ENCODE assay signal across 1 cellular context in genomic region chr1:15618685-15619525, GRCh38.
A peak's percentile ranks its signal among the peaks of the same experiment; 100 is the strongest.
TF ChIP-seq lines count a peak whose summit lies in the region.

No MANE protein-coding gene starts in this region.

TF ChIP-seq in HepG2, 621 proteins besides CTCF, POLR2A, EP300 and RAD21 (continued from another document and continues in another):
- TF ChIP-seq POGK (CRISPR knock-in tag; conservative IDR thresholded peaks at IDR 0.05) (peak; percentile 67; the same call in 1 of the 2 replicates), NFIC (IDR thresholded peaks at IDR 0.05; ENCODE audit: low read length) (peak; percentile 89), YEATS4 (CRISPR knock-in tag; IDR thresholded peaks at IDR 0.05; ENCODE audit: borderline replicate concordance) (peak; percentile 62; the same call in 1 of the 2 replicates), ZSCAN9 (CRISPR knock-in tag; IDR thresholded peaks at IDR 0.05; ENCODE audit: borderline replicate concordance) (peak; percentile 79), AGO2 (optimal IDR thresholded peaks at IDR 0.05; ENCODE audit: low read depth, low read length) (no peak), POLR2AphosphoS5 (IDR thresholded peaks at IDR 0.05; ENCODE audit: low read depth, low read length) (peak; percentile 56), SOX6 (IDR thresholded peaks at IDR 0.05) (no peak), SOX6 (CRISPR knock-in tag; IDR thresholded peaks at IDR 0.05) (peak; percentile 96), FOXA3 (CRISPR knock-in tag; IDR thresholded peaks at IDR 0.05) (peak; percentile 97), BHLHE40 (IDR thresholded peaks at IDR 0.05; ENCODE audit: low read length) (peak; percentile 82), STAT5B (CRISPR knock-in tag; IDR thresholded peaks at IDR 0.05) (no peak), ZNF530 (CRISPR knock-in tag; IDR thresholded peaks at IDR 0.05; ENCODE audit: low read depth) (no peak), ZNF276 (CRISPR knock-in tag; IDR thresholded peaks at IDR 0.05; ENCODE audit: low read depth) (no peak), KLF11 (CRISPR knock-in tag; IDR thresholded peaks at IDR 0.05) (0 out of 2 replicates have a peak, but pooled peaks have one; percentile 25), KLF16 (CRISPR knock-in tag; IDR thresholded peaks at IDR 0.05) (peak in 1 of 2 experiments; percentile 92; a peak in 2 of 4 replicates), MIER3 (CRISPR knock-in tag; IDR thresholded peaks at IDR 0.05; ENCODE audit: borderline replicate concordance) (peak; percentile 85; the same call in 1 of the 2 replicates), ZNF839 (CRISPR knock-in tag; IDR thresholded peaks at IDR 0.05; ENCODE audit: borderline replicate concordance) (no peak), ZNF124 (CRISPR knock-in tag; IDR thresholded peaks at IDR 0.05) (peak; percentile 77; the same call in 1 of the 2 replicates), SNAPC2 (CRISPR knock-in tag; IDR thresholded peaks at IDR 0.05) (peak; percentile 20; the same call in 1 of the 2 replicates), ZNF747 (CRISPR knock-in tag; IDR thresholded peaks at IDR 0.05; ENCODE audit: borderline replicate concordance) (0 out of 2 replicates have a peak, but pooled peaks have one; percentile 39), CBFB (CRISPR knock-in tag; IDR thresholded peaks at IDR 0.05) (0 out of 2 replicates have a peak, but pooled peaks have one; percentile 43), ZBTB44 (CRISPR knock-in tag; IDR thresholded peaks at IDR 0.05) (0 out of 2 replicates have a peak, but pooled peaks have one; percentile 40), ZNF253 (CRISPR knock-in tag; IDR thresholded peaks at IDR 0.05; ENCODE audit: borderline replicate concordance) (no peak), DMAP1 (CRISPR knock-in tag; IDR thresholded peaks at IDR 0.05) (peak; percentile 90), ATF4 (CRISPR knock-in tag; IDR thresholded peaks at IDR 0.05) (peak in 1 of 2 experiments; percentile 62; a peak in 2 of 4 replicates), CCDC6 (CRISPR knock-in tag; IDR thresholded peaks at IDR 0.05) (no peak), ZNF619 (CRISPR knock-in tag; IDR thresholded peaks at IDR 0.05) (no peak), ZNF772 (CRISPR knock-in tag; IDR thresholded peaks at IDR 0.05) (no peak), PRDM10 (CRISPR knock-in tag; IDR thresholded peaks at IDR 0.05; ENCODE audit: low read depth) (no peak), MIXL1 (CRISPR knock-in tag; IDR thresholded peaks at IDR 0.05) (peak; percentile 68), ZMYM2 (CRISPR knock-in tag; IDR thresholded peaks at IDR 0.05) (0 out of 2 replicates have a peak, but pooled peaks have one; percentile 53), SMAD3 (CRISPR knock-in tag; IDR thresholded peaks at IDR 0.05) (peak; percentile 85; the same call in 1 of the 2 replicates), TOE1 (CRISPR knock-in tag; IDR thresholded peaks at IDR 0.05) (peak; percentile 38; the same call in 1 of the 2 replicates), NFYC (CRISPR knock-in tag; IDR thresholded peaks at IDR 0.05) (0 out of 2 replicates have a peak, but pooled peaks have one; percentile 19), RXRB (CRISPR knock-in tag; IDR thresholded peaks at IDR 0.05; ENCODE audit: borderline replicate concordance) (peak; percentile 84), KLF6 (CRISPR knock-in tag; IDR thresholded peaks at IDR 0.05) (no peak)
- TF ChIP-seq, protein P1, sequence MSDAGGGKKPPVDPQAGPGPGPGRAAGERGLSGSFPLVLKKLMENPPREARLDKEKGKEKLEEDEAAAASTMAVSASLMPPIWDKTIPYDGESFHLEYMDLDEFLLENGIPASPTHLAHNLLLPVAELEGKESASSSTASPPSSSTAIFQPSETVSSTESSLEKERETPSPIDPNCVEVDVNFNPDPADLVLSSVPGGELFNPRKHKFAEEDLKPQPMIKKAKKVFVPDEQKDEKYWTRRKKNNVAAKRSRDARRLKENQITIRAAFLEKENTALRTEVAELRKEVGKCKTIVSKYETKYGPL (CRISPR knock-in tag; IDR thresholded peaks at IDR 0.05): no peak
- TF ChIP-seq, protein P2, sequence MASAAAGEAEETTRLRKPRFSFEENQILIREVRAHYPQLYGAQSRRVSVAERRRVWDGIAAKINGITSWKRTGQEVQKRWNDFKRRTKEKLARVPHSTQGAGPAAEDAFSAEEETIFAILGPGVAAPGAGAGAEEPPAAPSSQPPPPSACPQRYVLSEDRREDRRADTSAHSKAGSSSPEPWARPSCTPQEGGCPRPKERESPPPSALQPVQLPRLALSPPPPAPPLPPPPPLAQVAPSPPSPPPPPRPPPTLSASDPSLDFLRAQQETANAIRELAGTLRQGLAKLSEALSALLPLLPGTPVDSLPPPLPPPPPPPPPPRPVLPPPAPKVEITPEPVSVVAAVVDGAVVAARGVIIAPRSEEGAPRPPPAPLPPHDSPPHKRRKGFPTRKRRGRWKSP (CRISPR knock-in tag; IDR thresholded peaks at IDR 0.05): peak; percentile 48; the same call in 1 of the 2 replicates
- TF ChIP-seq, protein P3, sequence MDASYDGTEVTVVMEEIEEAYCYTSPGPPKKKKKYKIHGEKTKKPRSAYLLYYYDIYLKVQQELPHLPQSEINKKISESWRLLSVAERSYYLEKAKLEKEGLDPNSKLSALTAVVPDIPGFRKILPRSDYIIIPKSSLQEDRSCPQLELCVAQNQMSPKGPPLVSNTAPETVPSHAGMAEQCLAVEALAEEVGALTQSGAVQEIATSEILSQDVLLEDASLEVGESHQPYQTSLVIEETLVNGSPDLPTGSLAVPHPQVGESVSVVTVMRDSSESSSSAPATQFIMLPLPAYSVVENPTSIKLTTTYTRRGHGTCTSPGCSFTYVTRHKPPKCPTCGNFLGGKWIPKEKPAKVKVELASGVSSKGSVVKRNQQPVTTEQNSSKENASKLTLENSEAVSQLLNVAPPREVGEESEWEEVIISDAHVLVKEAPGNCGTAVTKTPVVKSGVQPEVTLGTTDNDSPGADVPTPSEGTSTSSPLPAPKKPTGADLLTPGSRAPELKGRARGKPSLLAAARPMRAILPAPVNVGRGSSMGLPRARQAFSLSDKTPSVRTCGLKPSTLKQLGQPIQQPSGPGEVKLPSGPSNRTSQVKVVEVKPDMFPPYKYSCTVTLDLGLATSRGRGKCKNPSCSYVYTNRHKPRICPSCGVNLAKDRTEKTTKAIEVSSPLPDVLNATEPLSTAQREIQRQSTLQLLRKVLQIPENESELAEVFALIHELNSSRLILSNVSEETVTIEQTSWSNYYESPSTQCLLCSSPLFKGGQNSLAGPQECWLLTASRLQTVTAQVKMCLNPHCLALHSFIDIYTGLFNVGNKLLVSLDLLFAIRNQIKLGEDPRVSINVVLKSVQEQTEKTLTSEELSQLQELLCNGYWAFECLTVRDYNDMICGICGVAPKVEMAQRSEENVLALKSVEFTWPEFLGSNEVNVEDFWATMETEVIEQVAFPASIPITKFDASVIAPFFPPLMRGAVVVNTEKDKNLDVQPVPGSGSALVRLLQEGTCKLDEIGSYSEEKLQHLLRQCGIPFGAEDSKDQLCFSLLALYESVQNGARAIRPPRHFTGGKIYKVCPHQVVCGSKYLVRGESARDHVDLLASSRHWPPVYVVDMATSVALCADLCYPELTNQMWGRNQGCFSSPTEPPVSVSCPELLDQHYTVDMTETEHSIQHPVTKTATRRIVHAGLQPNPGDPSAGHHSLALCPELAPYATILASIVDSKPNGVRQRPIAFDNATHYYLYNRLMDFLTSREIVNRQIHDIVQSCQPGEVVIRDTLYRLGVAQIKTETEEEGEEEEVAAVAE (CRISPR knock-in tag; IDR thresholded peaks at IDR 0.05; ENCODE audit: borderline replicate concordance): peak; percentile 39; the same call in 1 of the 2 replicates
- TF ChIP-seq, protein P4, sequence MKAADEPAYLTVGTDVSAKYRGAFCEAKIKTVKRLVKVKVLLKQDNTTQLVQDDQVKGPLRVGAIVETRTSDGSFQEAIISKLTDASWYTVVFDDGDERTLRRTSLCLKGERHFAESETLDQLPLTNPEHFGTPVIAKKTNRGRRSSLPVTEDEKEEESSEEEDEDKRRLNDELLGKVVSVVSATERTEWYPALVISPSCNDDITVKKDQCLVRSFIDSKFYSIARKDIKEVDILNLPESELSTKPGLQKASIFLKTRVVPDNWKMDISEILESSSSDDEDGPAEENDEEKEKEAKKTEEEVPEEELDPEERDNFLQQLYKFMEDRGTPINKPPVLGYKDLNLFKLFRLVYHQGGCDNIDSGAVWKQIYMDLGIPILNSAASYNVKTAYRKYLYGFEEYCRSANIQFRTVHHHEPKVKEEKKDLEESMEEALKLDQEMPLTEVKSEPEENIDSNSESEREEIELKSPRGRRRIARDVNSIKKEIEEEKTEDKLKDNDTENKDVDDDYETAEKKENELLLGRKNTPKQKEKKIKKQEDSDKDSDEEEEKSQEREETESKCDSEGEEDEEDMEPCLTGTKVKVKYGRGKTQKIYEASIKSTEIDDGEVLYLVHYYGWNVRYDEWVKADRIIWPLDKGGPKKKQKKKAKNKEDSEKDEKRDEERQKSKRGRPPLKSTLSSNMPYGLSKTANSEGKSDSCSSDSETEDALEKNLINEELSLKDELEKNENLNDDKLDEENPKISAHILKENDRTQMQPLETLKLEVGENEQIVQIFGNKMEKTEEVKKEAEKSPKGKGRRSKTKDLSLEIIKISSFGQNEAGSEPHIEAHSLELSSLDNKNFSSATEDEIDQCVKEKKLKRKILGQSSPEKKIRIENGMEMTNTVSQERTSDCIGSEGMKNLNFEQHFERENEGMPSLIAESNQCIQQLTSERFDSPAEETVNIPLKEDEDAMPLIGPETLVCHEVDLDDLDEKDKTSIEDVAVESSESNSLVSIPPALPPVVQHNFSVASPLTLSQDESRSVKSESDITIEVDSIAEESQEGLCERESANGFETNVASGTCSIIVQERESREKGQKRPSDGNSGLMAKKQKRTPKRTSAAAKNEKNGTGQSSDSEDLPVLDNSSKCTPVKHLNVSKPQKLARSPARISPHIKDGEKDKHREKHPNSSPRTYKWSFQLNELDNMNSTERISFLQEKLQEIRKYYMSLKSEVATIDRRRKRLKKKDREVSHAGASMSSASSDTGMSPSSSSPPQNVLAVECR (CRISPR knock-in tag; IDR thresholded peaks at IDR 0.05; ENCODE audit: borderline replicate concordance): peak; percentile 33; the same call in 1 of the 2 replicates
